8 cellular contexts compared by ENCODE assay signal in the genomic region with DNA sequence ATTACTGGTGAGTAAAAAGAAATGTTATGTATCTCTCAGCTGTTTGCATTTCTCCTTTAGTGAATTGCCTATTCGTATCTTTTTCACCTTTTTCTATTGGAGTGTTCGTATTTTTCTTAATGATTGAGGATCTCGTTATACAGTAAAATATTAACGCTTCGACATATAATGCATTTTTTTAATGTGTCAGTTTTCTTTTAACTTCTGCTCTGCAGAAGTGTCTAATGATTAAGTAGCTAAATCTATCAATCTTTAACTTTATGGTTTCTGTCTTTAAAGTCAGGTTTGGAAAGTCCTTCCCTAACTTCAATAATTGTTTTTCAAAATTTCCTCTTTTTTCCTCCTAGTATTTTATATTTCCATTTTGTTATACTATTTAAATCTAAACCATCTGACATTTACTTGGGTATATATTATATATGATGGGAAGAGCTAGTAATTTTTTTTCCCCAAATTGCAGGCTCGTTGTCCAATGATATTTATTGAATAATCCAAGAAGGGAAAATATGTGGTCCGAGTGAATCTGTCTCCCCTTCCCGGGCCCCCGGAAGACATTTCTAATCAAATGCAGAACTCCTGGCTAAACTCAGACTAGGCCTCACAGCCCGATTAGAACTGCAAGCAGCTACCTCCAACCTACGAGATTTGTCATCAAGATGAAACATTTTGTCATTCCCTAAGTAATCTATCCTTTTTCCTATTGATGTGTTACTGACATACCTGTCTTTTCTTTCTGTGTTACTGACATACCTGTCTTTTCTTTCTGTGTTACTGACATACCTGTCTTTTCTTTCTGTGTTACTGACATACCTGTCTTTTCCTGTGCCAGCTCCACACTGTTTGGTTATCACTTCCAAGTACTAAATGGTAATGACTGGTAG.
A peak's percentile ranks its signal among the peaks of the same experiment; 100 is the strongest.
DNase-seq lines count a peak whose midpoint lies in the region; ATAC-seq lines count a peak whose summit lies in the region.

No MANE protein-coding gene starts in this region.

- ATAC-seq in GM21367 (IDR thresholded peaks at IDR 0.05; ENCODE audit: unreplicated experiment) (no peak), HG02938 (IDR thresholded peaks at IDR 0.05; ENCODE audit: unreplicated experiment) (no peak)

- DNase-seq in CD1c-positive myeloid dendritic cell (ENCODE audit: extremely low spot score) (peak; percentile 49), HuH-7 (ENCODE audit: low spot score) (peak; percentile 86), head of caudate nucleus (peak in 26 of 42 donors; percentile 6 to 83 (median 54)), COLO668 (lab: John Stamatoyannopoulos, UW; ENCODE audit: unreplicated experiment) (no peak)
- peak; percentile 46 to 64 for DNase-seq in activated CD4-positive, alpha-beta T cell treated with anti-CD3 and anti-CD28 coated beads, Interleukin-2, amount 50 U/mL, for 48 hours
- peak; percentile 25 for DNase-seq in stimulated activated CD4-positive, alpha-beta T cell treated with anti-CD3 and anti-CD28 coated beads, Interleukin-4, amount 100 ng/mL, for 1 hour

- intact Hi-C loops in head of caudate nucleus (cut with DNase I) = no loop called here
